Comparison of ENCODE assay signal across 22 cellular contexts in the genomic region with DNA sequence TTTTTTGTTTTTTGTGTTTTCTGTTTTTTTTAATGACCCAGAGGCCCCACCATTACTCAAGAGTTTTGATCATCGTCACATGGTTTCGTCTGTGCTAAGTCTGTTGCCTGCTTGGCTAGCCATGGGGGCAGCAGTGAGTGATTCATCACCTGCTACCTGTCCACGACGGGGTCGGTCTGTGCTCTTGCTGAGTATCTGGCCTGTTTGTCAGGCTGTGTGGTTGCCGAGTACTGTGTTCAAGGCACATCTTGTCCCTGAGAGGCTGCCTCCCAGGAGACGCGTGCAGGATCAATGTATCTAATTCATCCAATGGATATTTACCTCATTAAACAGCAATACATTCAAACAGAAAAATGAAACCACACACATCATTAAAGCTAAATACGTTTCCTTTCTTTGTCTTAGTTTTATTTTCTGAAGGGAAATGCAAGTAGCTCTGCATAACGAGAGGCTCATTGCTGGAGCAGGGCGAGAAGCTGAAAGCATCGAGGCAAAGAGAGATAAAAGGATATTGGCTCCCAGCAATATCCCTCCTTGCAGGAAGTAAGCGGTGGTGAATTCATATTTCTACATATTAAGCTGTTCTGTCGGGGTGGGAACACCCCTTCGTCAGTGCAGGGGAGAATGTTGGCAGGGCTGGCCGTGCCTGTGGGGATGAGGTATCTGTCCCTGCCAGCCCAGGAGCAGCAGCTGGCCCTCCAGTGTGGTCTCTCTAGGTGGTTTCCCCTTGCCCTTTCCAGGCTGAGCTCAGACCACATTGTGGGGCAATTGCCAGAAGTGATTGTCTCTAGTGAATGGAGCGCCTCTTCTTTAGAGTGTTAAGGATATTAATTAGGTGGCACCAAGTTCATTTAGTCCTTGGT.
DNase-seq lines count a peak whose midpoint lies in the region; ATAC-seq, FAIRE-seq and TF ChIP-seq lines count a peak whose summit lies in the region.
"Had no signal": no experiment of that assay in that cellular context is flagged by ENCODE, and none has a peak within 500 bp of the region (broad histone marks: within the 10 kb centered on the region; RNA-seq: fewer than 3 reads in every experiment).

No MANE protein-coding gene starts in this region.

- no peak overlapping the region for H3K9ac ChIP-seq in H1 (replicated peaks in 1 of 4; ENCODE audit: extremely low read depth in 1 of 4, low read depth in 3 of 4, low read length in 3 of 4)

- no peak overlapping the region for H2BK15ac ChIP-seq in H1 (ENCODE audit: low read length)

- no peak overlapping the region for H3K27ac Mint-ChIP-seq in GM23338
- H3K27ac Mint-ChIP-seq: activated CD4-positive, alpha-beta T cell treated with anti-CD3 and anti-CD28 coated beads, Interleukin-2, amount 10 ng/mL, durations not matched to agents 7 days and 5 days; HFFc6; nephron had no signal

- H2BK120ac ChIP-seq in H1 (replicated peaks; ENCODE audit: low read depth, low read length), result no peak overlapping the region

- H2BK5ac ChIP-seq in H1 (ENCODE audit: low read depth, low read length), result no peak overlapping the region

- H3K14ac ChIP-seq in H1 (ENCODE audit: insufficient read length), result no peak overlapping the region

- H3K4me1 ChIP-seq in GM23338 (ENCODE audit: insufficient read depth) (no peaks in the 10 kb centered on the region; the same call in 1 of the 2 replicates), H1 (replicated peaks in 1 of 4; ENCODE audit: control insufficient read depth in 3 of 4, insufficient read depth in 4 of 4, low read length in 3 of 4) (peaks cover 0 to 2% (median 0%) of the 10 kb centered on the region in 4 experiments; a peak in 1 of 7 replicates)
- H3K4me1 ChIP-seq: prostate gland had no signal

- H2AFZ ChIP-seq in GM23338 (0 out of 2 replicates have a peak overlapping the region, but pooled peaks have one; percentile 38), H1 (ENCODE audit: low read length) (no peak overlapping the region)

- H3K36me3 ChIP-seq in GM23338 (ENCODE audit: insufficient read depth) (no peaks in the 10 kb centered on the region), H1 (ENCODE audit: control insufficient read depth in 2 of 4, insufficient read depth in 4 of 4, low read length in 3 of 4) (no peaks in the 10 kb centered on the region)
- H3K36me3 ChIP-seq: prostate gland had no signal

- TF ChIP-seq POLR2A in H1 (IDR thresholded peaks at IDR 0.05; ENCODE audit: control extremely low read depth in 1 of 2, low read depth in 2 of 2, low read length in 2 of 2), result no peak

- no peak overlapping the region for H3K4ac ChIP-seq in H1 (replicated peaks; ENCODE audit: insufficient read length, low read depth, low read length)

- no peaks in the 10 kb centered on the region; the same call in 1 of the 2 replicates for H3K23me2 ChIP-seq in H1 (ENCODE audit: low read depth, low read length)

- H3K56ac ChIP-seq in H1 (replicated peaks; ENCODE audit: insufficient read length, low read depth, low read length), result no peak overlapping the region

- H3K4me2 ChIP-seq in GM23338, result no peak overlapping the region
- H3K4me2 ChIP-seq in H1 (ENCODE audit: insufficient read depth in 1 of 2, low read depth in 2 of 2, low read length in 2 of 2), result no peak overlapping the region

- no peak overlapping the region for H2AK5ac ChIP-seq in H1 (ENCODE audit: low read depth, low read length)

- POLR2A ChIA-PET in H1 (lab: Charles Lee; ENCODE audit: partially characterized antibody), result interaction anchor here (0.7 kb wide), 1 partner anchor 696 kb away, joined by 3 read pairs; no protein-coding TSS in a partner anchor

- FAIRE-seq in H1 (lab: Jason Lieb, UNC), result no peak
- FAIRE-seq: GM12891, islet of Langerhans, TTC549 had no signal

- H4K5ac ChIP-seq in H1 (ENCODE audit: insufficient read length, low read depth, low read length), result no peak overlapping the region

- no peak overlapping the region for H3K27ac ChIP-seq in GM23338 (ENCODE audit: low read depth)
- H3K27ac ChIP-seq in H1 (ENCODE audit: low read depth, low read length), result no peak overlapping the region
- H3K27ac ChIP-seq: prostate gland had no signal

- H4K8ac ChIP-seq in H1 (ENCODE audit: extremely low read depth, insufficient read depth, low read length), result no peak overlapping the region

- H3K79me1 ChIP-seq in H1 (ENCODE audit: low read depth, low read length), result no peaks in the 10 kb centered on the region

- H4K20me1 ChIP-seq in GM23338 (replicated peaks; ENCODE audit: insufficient read depth) (no peaks in the 10 kb centered on the region), H1 (replicated peaks in 1 of 2; ENCODE audit: control insufficient read depth in 1 of 2, insufficient read depth in 2 of 2, low read length in 2 of 2) (no peaks in the 10 kb centered on the region)

- TF ChIP-seq RAD21 in H1 (IDR thresholded peaks at IDR 0.05 in 1 of 2, conservative IDR thresholded peaks at IDR 0.05 in 1 of 2; ENCODE audit: low read depth in 2 of 2, low read length in 2 of 2), result no peak; a peak in 1 of 4 replicates

- H2BK20ac ChIP-seq in H1 (ENCODE audit: low read length), result no peak overlapping the region

- H3K4me3 ChIP-seq in GM23338 (no peak overlapping the region), H1 (ENCODE audit: extremely low read depth in 1 of 4, insufficient read depth in 2 of 4, low read depth in 3 of 4, low read length in 4 of 4) (no peak overlapping the region)
- H3K4me3 ChIP-seq: prostate gland had no signal

- no peaks in the 10 kb centered on the region for H3F3A ChIP-seq in GM23338 (replicated peaks; ENCODE audit: low read depth)

- H3K9me3 Mint-ChIP-seq in GM23338, result no peaks in the 10 kb centered on the region; the same call in 2 of the 3 replicates
- H3K9me3 Mint-ChIP-seq: activated CD4-positive, alpha-beta T cell treated with anti-CD3 and anti-CD28 coated beads, Interleukin-2, amount 10 ng/mL, durations not matched to agents 7 days and 5 days; nephron had no signal

- H3K9me2 ChIP-seq in GM23338 (ENCODE audit: insufficient read depth), result no peaks in the 10 kb centered on the region

- ATAC-seq in GM23338 (peak; percentile 75), GM18498 (IDR thresholded peaks at IDR 0.05; ENCODE audit: unreplicated experiment) (no peak), Right ventricle myocardium superior (ENCODE audit: poor library complexity) (no peak)

- TF ChIP-seq CTCF in GM13977 (IDR thresholded peaks at IDR 0.05; ENCODE audit: extremely low read depth, insufficient read depth, missing control alignments), result no peak
- TF ChIP-seq CTCF in GM23338 (conservative IDR thresholded peaks at IDR 0.05; ENCODE audit: low read depth in 2 of 2), result peak; percentile 18 to 38; a peak in 3 of 4 replicates
- TF ChIP-seq CTCF in H1 (IDR thresholded peaks at IDR 0.05; ENCODE audit: control extremely low read depth in 1 of 3, insufficient read depth in 1 of 3, low read depth in 1 of 3, low read length in 3 of 3), result peak; percentile 12 to 48 (median 30); a peak in 3 of 4 replicates

- H2BK12ac ChIP-seq in H1 (ENCODE audit: low read depth, low read length), result no peak overlapping the region

- H3K4me3 Mint-ChIP-seq in GM23338, result no peak overlapping the region
- H3K4me3 Mint-ChIP-seq: activated CD4-positive, alpha-beta T cell treated with anti-CD3 and anti-CD28 coated beads, Interleukin-2, amount 10 ng/mL, durations not matched to agents 7 days and 5 days; HFFc6; nephron had no signal

- no peak overlapping the region for H4K91ac ChIP-seq in H1 (replicated peaks; ENCODE audit: insufficient read length, low read length)

- H3K9me3 ChIP-seq in H1 (ENCODE audit: insufficient read depth in 2 of 2, low read depth in 1 of 2, low read length in 1 of 2), result no peaks in the 10 kb centered on the region
- H3K9me3 ChIP-seq: prostate gland had no signal

- H3K36me3 Mint-ChIP-seq in GM23338 (ENCODE audit: low read depth), result no peaks in the 10 kb centered on the region

- CTCF ChIA-PET in H1 (lab: Charles Lee; ENCODE audit: partially characterized antibody), result interaction anchor here (0.7 to 2.0 kb wide), 5 partner anchors 9 to 63 kb away, joined by 3 to 5 read pairs (median 4); no protein-coding TSS in a partner anchor

- H3K27me3 ChIP-seq in GM23338 (ENCODE audit: insufficient read depth) (peaks cover 31% of the 10 kb centered on the region), H1 (replicated peaks in 1 of 4; ENCODE audit: control insufficient read depth in 3 of 4, extremely low read depth in 1 of 4, insufficient read depth in 3 of 4, low read length in 3 of 4) (peaks cover 3 to 17% (median 7%) of the 10 kb centered on the region in 4 experiments)

- in situ Hi-C loops in GM13977 (cut with MboI; ENCODE audit: low pct_unique_long_range_greater_than_20kb, low sequenced_read_pairs, unreplicated experiment), result no loop called here

- peak; percentile 13 for DNase-seq in GM13977 (ENCODE audit: low spot score)
- peak; percentile 35 for DNase-seq in GM23338 (ENCODE audit: low spot score)
- no peak for DNase-seq in H1 (ENCODE audit: low read depth in 1 of 2, low spot score in 2 of 2)
- peak; percentile 83 for DNase-seq in renal cortical epithelial cell (ENCODE audit: low read depth)
- DNase-seq in OCI-M2 (lab: John Stamatoyannopoulos, UW; ENCODE audit: unreplicated experiment), result no peak
- DNase-seq in Right ventricle myocardium superior, result no peak
- DNase-seq in NCI-H146 treated with DMSO at 0.1 percent for 48 hours (lab: John Stamatoyannopoulos, UW; ENCODE audit: unreplicated experiment), result no peak
- DNase-seq: activated CD4-positive, alpha-beta T cell treated with anti-CD3 and anti-CD28 coated beads, Interleukin-2, amount 10 ng/mL, durations not matched to agents 7 days and 5 days; activated gamma-delta T cell treated with Interleukin-2 at 50 U/mL for 16 hours; glutamatergic neuron; HFFc6; NCI-H1436; NK-92 treated with Interleukin-12 subunit alpha and Interleukin-12 subunit beta, amount 100 ng/mL, for 24 hours; RPMI8226; stimulated activated CD4-positive, alpha-beta T cell treated with anti-CD3 and anti-CD28 coated beads, Interleukin-4, amount 100 ng/mL, for 4 hours; SW 1271 had no signal

- H3K79me2 ChIP-seq in GM23338 (replicated peaks; ENCODE audit: insufficient read depth) (no peaks in the 10 kb centered on the region), H1 (ENCODE audit: control insufficient read depth in 1 of 2, insufficient read depth in 2 of 2, low read length in 2 of 2) (no peaks in the 10 kb centered on the region)

- peaks cover 15% of the 10 kb centered on the region; the same call in 2 of the 3 replicates for H3K4me1 Mint-ChIP-seq in GM23338
- H3K4me1 Mint-ChIP-seq: activated CD4-positive, alpha-beta T cell treated with anti-CD3 and anti-CD28 coated beads, Interleukin-2, amount 10 ng/mL, durations not matched to agents 7 days and 5 days had no signal

- H3K27me3 Mint-ChIP-seq in GM23338 (ENCODE audit: insufficient read depth, low read depth, poor library complexity), result peaks cover 8% of the 10 kb centered on the region

- 85% methylated on average over 17 of the region's 17 CpGs; no CpG with 5 or more reads in 1 of the 2 experiments for WGBS in H1 (ENCODE audit: extremely low coverage in 1 of 2, insufficient coverage in 1 of 2, insufficient read length in 1 of 2, insufficient replicate concordance in 2 of 2, low coverage in 1 of 2, low lambda C conversion rate in 2 of 2, missing lambda C conversion rate in 1 of 2), 2 experiments

- no peak for TF ChIP-seq EP300 in H1 (IDR thresholded peaks at IDR 0.05; ENCODE audit: borderline replicate concordance in 1 of 2, low read depth in 2 of 2, low read length in 2 of 2)

- no peak overlapping the region for H3K18ac ChIP-seq in H1 (ENCODE audit: extremely low read depth, low read length)

- intact Hi-C loops in Right ventricle myocardium superior (cut with DNase I), result no loop called here

- no peak overlapping the region for H3K23ac ChIP-seq in H1 (ENCODE audit: insufficient read length)

Comparison
In these comparisons a context has a peak if more than half of its experiments do, and no peak if none do; other contexts are left out.
1. DNase-seq: peak in GM13977 (single experiment), GM23338 (single experiment) and renal cortical epithelial cell (single experiment); none in H1 (0 of 2), OCI-M2 (single experiment), Right ventricle myocardium superior (single experiment) and NCI-H146 treated with DMSO at 0.1 percent for 48 hours (single experiment).